Comparison of ENCODE assay signal across 11 cellular contexts in genomic region chr3:27431116-27431515, GRCh38. TPM values are rescaled to one million over a fixed set of nuclear protein-coding genes. Genes with fewer than 3 reads are reported as not detected.
DNase-seq lines count a peak whose midpoint lies in the region; TF ChIP-seq lines count a peak whose summit lies in the region.
"Had no signal": no experiment of that assay in that cellular context is flagged by ENCODE, and none has a peak within 500 bp of the region (broad histone marks: within the 10 kb centered on the region; RNA-seq: fewer than 3 reads in every experiment).

No MANE protein-coding gene starts in this region.

- no peak for TF ChIP-seq CTCF in fibroblast of lung (conservative IDR thresholded peaks at IDR 0.05 in 1 of 2, IDR thresholded peaks at IDR 0.05 in 1 of 2; ENCODE audit: low read depth in 1 of 2, low read length in 2 of 2)

- H3K4me2 ChIP-seq in fibroblast of lung (ENCODE audit: extremely low read depth, insufficient read depth, low read length): no peak overlapping the region

- H3K9ac ChIP-seq in fibroblast of lung (ENCODE audit: insufficient read depth, low read length): no peak overlapping the region

- H2AFZ ChIP-seq in fibroblast of lung (ENCODE audit: low read length): no peak overlapping the region

- H4K20me1 ChIP-seq in fibroblast of lung (ENCODE audit: control insufficient read depth, extremely low read depth, insufficient read depth, low read length): no peaks in the 10 kb centered on the region

- H3K79me2 ChIP-seq in fibroblast of lung (ENCODE audit: control insufficient read depth, insufficient read depth, low read length): peaks cover 6% of the 10 kb centered on the region

- H3K9me3 ChIP-seq in fibroblast of lung (ENCODE audit: control insufficient read depth, insufficient read depth, low read depth, low read length): no peaks in the 10 kb centered on the region

- DNase-seq in Caki2 (ENCODE audit: low read depth) (peak; percentile 60), RKO (ENCODE audit: low spot score) (peak; percentile 22), fibroblast of lung (ENCODE audit: low read depth in 2 of 2) (peak; percentile 97 to 99), occipital lobe (lab: John Stamatoyannopoulos, UW) (peak; percentile 7), DMS53 treated with DMSO at 0.1 percent for 48 hours (lab: John Stamatoyannopoulos, UW; ENCODE audit: unreplicated experiment) (no peak), D341Med (ENCODE audit: low spot score) (no peak)
- no peak for DNase-seq in activated CD4-positive, alpha-beta T cell treated with anti-CD3 and anti-CD28 coated beads, Interleukin-2, amount 50 U/mL, for 48 hours
- no peak for DNase-seq in effector CD4-positive, alpha-beta T cell
- DNase-seq: activated naive CD4-positive, alpha-beta T cell treated with anti-CD3 and anti-CD28 coated beads for 36 hours; NCI-H1092; T-helper 1 cell had no signal

- in situ Hi-C loops in Caki2 (cut with HindIII; ENCODE audit: low pct_unique_long_range_greater_than_20kb, low sequenced_read_pairs): no loop called here

- H3K4me1 ChIP-seq in fibroblast of lung (ENCODE audit: control insufficient read depth, extremely low read depth, insufficient read depth, low read length): peaks cover 6% of the 10 kb centered on the region

- H3K27me3 ChIP-seq in fibroblast of lung (ENCODE audit: control insufficient read depth, insufficient read depth, low read length): no peaks in the 10 kb centered on the region

- no peak overlapping the region for H3K4me3 ChIP-seq in fibroblast of lung (replicated peaks in 1 of 4; ENCODE audit: control extremely low read depth in 1 of 4, insufficient read depth in 1 of 4, low read depth in 3 of 4, low read length in 4 of 4)

- H3K27ac ChIP-seq in fibroblast of lung (ENCODE audit: insufficient read depth, low read length): no peak overlapping the region

- H3K36me3 ChIP-seq in fibroblast of lung (ENCODE audit: control insufficient read depth, insufficient read depth, low read length): peaks cover 10% of the 10 kb centered on the region

RNA-seq across cellular contexts. Expression of gene SLC4A7, which starts 53.1 kb away (rescaled TPM):
- total RNA-seq in Caki2 (2014; rRNA removed; shearing (Covaris generic); ENCODE audit: low replicate concordance): 7.4 and 13.7 TPM in 2 replicates
- 176 and 214 TPM in 2 replicates for total RNA-seq in fibroblast of lung
- polyA plus RNA-seq in fibroblast of lung: 23.8 TPM in 2 replicates
- polyA plus RNA-seq in fibroblast of lung (2012): 15.7 and 18.8 TPM in 2 replicates
- 5.7 and 7.4 TPM in 2 replicates for polyA minus RNA-seq in fibroblast of lung (ENCODE audit: low replicate concordance)
- 438 TPM for total RNA-seq in occipital lobe

Comparison
In these comparisons a context has a peak if more than half of its experiments do, and no peak if none do; other contexts are left out.
1. DNase-seq: peak in Caki2 (single experiment), RKO (single experiment), fibroblast of lung (2 of 2) and occipital lobe (single experiment); none in DMS53 treated with DMSO at 0.1 percent for 48 hours (single experiment), activated CD4-positive, alpha-beta T cell treated with anti-CD3 and anti-CD28 coated beads, Interleukin-2, amount 50 U/mL, for 48 hours (0 of 2), effector CD4-positive, alpha-beta T cell (single experiment) and D341Med (single experiment).
2. RNA of gene SLC4A7, which starts 53.1 kb away (total RNA-seq): 438 TPM in occipital lobe (single experiment) and 176 to 214 TPM in fibroblast of lung; 7.4 to 13.7 TPM in Caki2; every median in the first group is over 10 times any median in the second.